Comparison of ENCODE assay signal across 31 cellular contexts in the genomic region with DNA sequence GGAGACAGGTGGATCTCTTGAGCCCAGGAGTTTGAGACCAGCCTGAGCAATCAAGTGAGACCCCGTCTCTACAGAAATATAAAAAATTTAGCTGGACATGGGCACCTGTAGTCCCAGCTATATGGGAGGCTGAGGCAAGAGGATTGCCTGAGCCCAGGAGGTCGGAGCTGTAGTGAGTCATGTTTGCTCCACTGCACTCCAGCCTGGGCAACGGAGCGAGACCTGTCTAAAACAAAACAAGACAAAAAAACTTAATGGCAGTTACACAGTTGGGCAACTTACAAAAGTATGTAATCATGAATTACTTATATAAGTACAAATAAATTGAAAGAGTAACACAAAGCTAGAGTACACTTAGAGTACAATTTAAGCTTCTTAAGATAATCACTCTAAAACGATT. TPM values are rescaled to one million over a fixed set of nuclear protein-coding genes. Genes with fewer than 3 reads are reported as not detected.
DNase-seq lines count a peak whose midpoint lies in the region; ATAC-seq, FAIRE-seq and TF ChIP-seq lines count a peak whose summit lies in the region.
"Had no signal": no experiment of that assay in that cellular context is flagged by ENCODE, and none has a peak within 500 bp of the region (broad histone marks: within the 10 kb centered on the region; RNA-seq: fewer than 3 reads in every experiment).

No MANE protein-coding gene starts in this region.

- no peak overlapping the region for H3K9ac ChIP-seq in BLaER1
- no peak overlapping the region for H3K9ac ChIP-seq in PC-3 (ENCODE audit: low read length)

- CTCF ChIA-PET in PC-3 (lab: Charles Lee) = no interaction called here

- H3F3A ChIP-seq in DOHH2 (ENCODE audit: control insufficient read depth, insufficient read depth) = peaks cover under 1% of the 10 kb centered on the region; the same call in 1 of the 2 replicates
- no peaks in the 10 kb centered on the region for H3F3A ChIP-seq in PC-3 (ENCODE audit: low read length, unreplicated experiment)

- no peak overlapping the region for H3K4me3 Mint-ChIP-seq in T-helper 17 cell
- no peak overlapping the region for H3K4me3 Mint-ChIP-seq in stimulated activated naive CD8-positive, alpha-beta T cell treated with anti-CD3 and anti-CD28 coated beads, Interleukin-15, amount 100 ng/mL, for 72 hours
- H3K4me3 Mint-ChIP-seq: naive thymus-derived CD4-positive, alpha-beta T cell; stimulated activated memory B cell treated with anti-CD40 and anti-IgM and Interleukin-4, amounts not matched to agents 10 μg/mL and 1 μg/mL and 100 μg/mL, for 72 hours; type B pancreatic cell had no signal

- TF ChIP-seq CTCF in DOHH2 (IDR thresholded peaks at IDR 0.05; ENCODE audit: low read depth, low read length, poor library complexity, severe bottlenecking) (no peak), PC-3 (conservative IDR thresholded peaks at IDR 0.05; ENCODE audit: low read depth, low read length) (no peak)

- peak overlapping the region; percentile 63 for H3K27ac Mint-ChIP-seq in T-helper 17 cell
- no peak overlapping the region for H3K27ac Mint-ChIP-seq in stimulated activated naive CD8-positive, alpha-beta T cell treated with anti-CD3 and anti-CD28 coated beads, Interleukin-15, amount 100 ng/mL, for 72 hours

- no peak for FAIRE-seq in GM12892 (lab: Jason Lieb, UNC)
- FAIRE-seq: colon, GM18507, GM19239 had no signal

- H3K79me2 ChIP-seq in DOHH2 (ENCODE audit: control insufficient read depth, low read length) = peaks cover 93% of the 10 kb centered on the region
- peaks cover 44% of the 10 kb centered on the region for H3K79me2 ChIP-seq in PC-3 (ENCODE audit: low read length)

- no peaks in the 10 kb centered on the region for H3K9me2 ChIP-seq in DOHH2 (replicated peaks; ENCODE audit: control insufficient read depth, low read length)
- no peaks in the 10 kb centered on the region for H3K9me2 ChIP-seq in PC-3 (replicated peaks; ENCODE audit: low read length)

- no peak overlapping the region for H2AFZ ChIP-seq in PC-3 (ENCODE audit: low read length)

- H3K4me1 ChIP-seq in BLaER1 (peaks cover 48% of the 10 kb centered on the region), DOHH2 (ENCODE audit: control insufficient read depth, low read length) (peaks cover 35% of the 10 kb centered on the region), PC-3 (ENCODE audit: insufficient read depth, low read length) (no peaks in the 10 kb centered on the region)
- H3K4me1 ChIP-seq: Caco-2 had no signal

- H3K4me2 ChIP-seq in BLaER1 = peak overlapping the region; percentile 35
- H3K4me2 ChIP-seq in DOHH2 (ENCODE audit: low read length) = peak overlapping the region; percentile 15; the same call in 1 of the 2 replicates
- no peak overlapping the region for H3K4me2 ChIP-seq in PC-3 (ENCODE audit: low read length)

- peaks cover 6% of the 10 kb centered on the region for H3K36me3 Mint-ChIP-seq in T-helper 17 cell (ENCODE audit: low read depth)

- H4K20me1 ChIP-seq in BLaER1 = peaks cover 91% of the 10 kb centered on the region
- peaks cover 6% of the 10 kb centered on the region for H4K20me1 ChIP-seq in DOHH2 (ENCODE audit: control insufficient read depth, insufficient read depth, low read depth, low read length)
- 0 out of 2 replicates have a peak, but pooled peaks cover 7% of the 10 kb centered on the region for H4K20me1 ChIP-seq in PC-3 (ENCODE audit: low read length)

- H3K36me3 ChIP-seq in BLaER1 (peaks cover 58% of the 10 kb centered on the region), DOHH2 (ENCODE audit: control insufficient read depth, low read length) (peaks cover 48% of the 10 kb centered on the region), PC-3 (ENCODE audit: low read depth, low read length) (no peaks in the 10 kb centered on the region)

- TF ChIP-seq POLR2A in GM12892 (IDR thresholded peaks at IDR 0.05; ENCODE audit: low read depth, low read length) = no peak

- H3K27ac ChIP-seq in BLaER1 = peak overlapping the region; percentile 25; the same call in 1 of the 2 replicates
- 0 out of 2 replicates have a peak overlapping the region, but pooled peaks have one; percentile 10 for H3K27ac ChIP-seq in DOHH2 (ENCODE audit: low read depth, low read length)
- H3K27ac ChIP-seq in PC-3 (ENCODE audit: low read length) = no peak overlapping the region
- H3K27ac ChIP-seq: ascending aorta, HL-60, Peyer's patch, WERI-Rb-1 had no signal

- DNase-seq in T-helper 17 cell = no peak
- peak; percentile 67 for DNase-seq in kidney tubule cell (ENCODE audit: low spot score)
- no peak for DNase-seq in GM12892 (ENCODE audit: insufficient read length)
- DNase-seq in A172 (ENCODE audit: low spot score) = no peak
- no peak for DNase-seq in PC-3
- DNase-seq in stimulated activated naive CD8-positive, alpha-beta T cell treated with anti-CD3 and anti-CD28 coated beads, Interleukin-15, amount 100 ng/mL, for 72 hours = no peak
- DNase-seq: activated CD4-positive, alpha-beta T cell treated with anti-CD3 and anti-CD28 coated beads for 48 hours; activated gamma-delta T cell; Caco-2; DND-41; islet precursor cell; naive thymus-derived CD4-positive, alpha-beta T cell; NCI-H2107; NCI-H345; occipital lobe; Peyer's patch; SIG-M5; stimulated activated CD4-positive, alpha-beta T cell treated with anti-CD3 and anti-CD28 coated beads, Interleukin-15, amount 100 ng/mL, for 24 hours; substantia nigra; SW 1271; T1000; WERI-Rb-1 had no signal

- POLR2A ChIA-PET in PC-3 (lab: Charles Lee; ENCODE audit: unreplicated experiment) = no interaction called here

- intact Hi-C loops in PC-3 (cut with micrococcal nuclease) = loop anchor here (5.0 kb wide), 1 partner anchor 75 kb away; no protein-coding TSS in a partner anchor

- no peaks in the 10 kb centered on the region for H3K27me3 Mint-ChIP-seq in T-helper 17 cell
- H3K27me3 Mint-ChIP-seq in stimulated activated naive CD8-positive, alpha-beta T cell treated with anti-CD3 and anti-CD28 coated beads, Interleukin-15, amount 100 ng/mL, for 72 hours = no peaks in the 10 kb centered on the region
- H3K27me3 Mint-ChIP-seq: naive thymus-derived CD4-positive, alpha-beta T cell; stimulated activated memory B cell treated with anti-CD40 and anti-IgM and Interleukin-4, amounts not matched to agents 10 μg/mL and 1 μg/mL and 100 μg/mL, for 72 hours; type B pancreatic cell had no signal

- no peak for ATAC-seq in T-helper 17 cell
- no peak for ATAC-seq in PC-3
- ATAC-seq in stimulated activated naive CD8-positive, alpha-beta T cell treated with anti-CD3 and anti-CD28 coated beads, Interleukin-15, amount 100 ng/mL, for 72 hours = no peak
- ATAC-seq: naive thymus-derived CD4-positive, alpha-beta T cell; stimulated activated memory B cell treated with anti-CD40 and anti-IgM and Interleukin-4, amounts not matched to agents 10 μg/mL and 1 μg/mL and 100 μg/mL, for 72 hours had no signal

- H3K4me3 ChIP-seq in BLaER1 (no peak overlapping the region), DOHH2 (ENCODE audit: low read length) (no peak overlapping the region), PC-3 (ENCODE audit: low read length) (no peak overlapping the region)
- H3K4me3 ChIP-seq: ascending aorta, Peyer's patch had no signal

- H3K27me3 ChIP-seq in BLaER1 = no peaks in the 10 kb centered on the region
- H3K27me3 ChIP-seq in DOHH2 (ENCODE audit: control insufficient read depth, low read length) = no peaks in the 10 kb centered on the region
- no peaks in the 10 kb centered on the region for H3K27me3 ChIP-seq in PC-3 (ENCODE audit: low read length)
- H3K27me3 ChIP-seq: ascending aorta, Peyer's patch had no signal

- no TSS peak for BruUV-seq in PC-3 (replicated peaks; lab: Mats Ljungman, UMichigan)

- H3K9me3 Mint-ChIP-seq in stimulated activated naive CD8-positive, alpha-beta T cell treated with anti-CD3 and anti-CD28 coated beads, Interleukin-15, amount 100 ng/mL, for 72 hours = no peaks in the 10 kb centered on the region
- H3K9me3 Mint-ChIP-seq: naive thymus-derived CD4-positive, alpha-beta T cell; stimulated activated memory B cell treated with anti-CD40 and anti-IgM and Interleukin-4, amounts not matched to agents 10 μg/mL and 1 μg/mL and 100 μg/mL, for 72 hours; type B pancreatic cell had no signal

- H3K9me3 ChIP-seq in BLaER1 = peaks cover 5% of the 10 kb centered on the region; the same call in 1 of the 2 replicates
- H3K9me3 ChIP-seq in DOHH2 (ENCODE audit: control insufficient read depth, insufficient read depth, low read length) = no peaks in the 10 kb centered on the region
- H3K9me3 ChIP-seq in T-helper 17 cell (ENCODE audit: control insufficient read depth, low read length, poor library complexity, severe bottlenecking) = no peaks in the 10 kb centered on the region
- no peaks in the 10 kb centered on the region for H3K9me3 ChIP-seq in PC-3 (ENCODE audit: low read length)
- H3K9me3 ChIP-seq: ascending aorta, Caco-2, Peyer's patch had no signal

- peaks cover 19% of the 10 kb centered on the region for H3K4me1 Mint-ChIP-seq in T-helper 17 cell
- H3K4me1 Mint-ChIP-seq in stimulated activated naive CD8-positive, alpha-beta T cell treated with anti-CD3 and anti-CD28 coated beads, Interleukin-15, amount 100 ng/mL, for 72 hours = peaks cover 40% of the 10 kb centered on the region

RNA-seq across cellular contexts. Expression of a gene that starts 25.2 kb away (rescaled TPM):
- total RNA-seq in T-helper 17 cell = 10 to 100 TPM; 41.7 to 50.0 TPM
- 10.0 TPM for polyA plus RNA-seq in GM12892 (2012; ENCODE audit: missing spikeins)
- total RNA-seq in A172 (2014; rRNA removed; shearing (Covaris generic)) = 24.3 and 26.6 TPM in 2 replicates
- 7.5 and 10.5 TPM in 2 replicates for total RNA-seq in PC-3 (2014; rRNA removed)
